13 cellular contexts compared by ENCODE assay signal in the genomic region with DNA sequence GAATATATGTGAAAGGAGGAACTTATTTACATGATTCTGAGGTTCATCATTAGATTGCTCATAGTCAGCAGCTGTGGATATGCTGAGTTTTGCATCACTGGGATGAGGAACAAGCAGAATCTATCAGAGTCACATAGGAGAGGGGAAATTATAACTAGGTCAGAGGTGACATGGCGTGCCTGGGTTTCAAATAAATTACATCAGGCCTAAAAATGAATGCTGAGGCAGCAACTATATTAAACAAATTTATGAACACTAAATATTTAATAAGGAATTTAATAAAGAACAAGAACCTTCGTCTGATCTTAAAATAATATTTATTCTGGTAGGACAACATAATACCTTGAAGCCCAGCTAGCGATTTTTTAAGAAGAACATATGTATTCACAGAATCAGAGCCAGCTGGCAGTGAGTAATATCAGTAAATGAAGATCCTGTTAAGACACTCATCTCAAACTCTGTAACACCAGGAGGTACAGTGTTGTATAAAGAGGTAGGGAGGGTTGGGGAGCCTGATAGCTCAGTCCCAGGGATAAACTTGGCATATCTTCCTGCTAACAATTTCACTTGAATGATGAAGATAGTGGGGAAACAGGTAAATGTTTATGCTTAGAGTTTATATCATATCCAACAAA.
DNase-seq lines count a peak whose midpoint lies in the region; ATAC-seq, FAIRE-seq and TF ChIP-seq lines count a peak whose summit lies in the region.
"Had no signal": no experiment of that assay in that cellular context is flagged by ENCODE, and none has a peak within 500 bp of the region (broad histone marks: within the 10 kb centered on the region; RNA-seq: fewer than 3 reads in every experiment).

No MANE protein-coding gene starts in this region.

- peaks cover 3% of the 10 kb centered on the region for H3K9me3 Mint-ChIP-seq in activated naive CD8-positive, alpha-beta T cell treated with anti-CD3 and anti-CD28 coated beads, Interleukin-2, amount 50 U/mL, for 24 hours
- peaks cover 8% of the 10 kb centered on the region for H3K9me3 Mint-ChIP-seq in progenitor cell of endocrine pancreas (ENCODE audit: low read depth)
- H3K9me3 Mint-ChIP-seq: activated T-cell treated with anti-CD3 and anti-CD28 coated beads, Interleukin-2, amount 50 U/mL, for 24 hours had no signal

- no peak overlapping the region for H2AFZ ChIP-seq in keratinocyte (ENCODE audit: control insufficient read depth, low read length)
- H2AFZ ChIP-seq: GM23248, hepatocyte had no signal

- FAIRE-seq in keratinocyte (lab: Jason Lieb, UNC): peak; percentile 81

- no peaks in the 10 kb centered on the region for H3K36me3 Mint-ChIP-seq in activated naive CD8-positive, alpha-beta T cell treated with anti-CD3 and anti-CD28 coated beads, Interleukin-2, amount 50 U/mL, for 24 hours (ENCODE audit: low read depth)
- H3K36me3 Mint-ChIP-seq in progenitor cell of endocrine pancreas (ENCODE audit: insufficient read depth): peaks cover 1% of the 10 kb centered on the region

- dilution Hi-C loops in keratinocyte (cut with MboI; ENCODE audit: extremely low pct_ligation_motif_present, low sequenced_read_pairs): no loop called here

- H3K27me3 ChIP-seq in keratinocyte (ENCODE audit: control insufficient read depth, extremely low read depth, insufficient read depth, low read length): no peaks in the 10 kb centered on the region
- H3K27me3 ChIP-seq: BLaER1, hepatocyte had no signal

- H3K79me2 ChIP-seq in keratinocyte (ENCODE audit: control insufficient read depth, insufficient read depth, low read length): no peaks in the 10 kb centered on the region
- H3K79me2 ChIP-seq: hepatocyte had no signal

- peak overlapping the region; percentile 50 for H3K27ac ChIP-seq in keratinocyte (ENCODE audit: control insufficient read depth, insufficient read depth, low read length)
- H3K27ac ChIP-seq: BLaER1, GM23248, hepatocyte had no signal

- TF ChIP-seq CTCF in GM12865 (IDR thresholded peaks at IDR 0.05; ENCODE audit: insufficient read depth, low read depth, low read length, missing control alignments) (no peak), keratinocyte (optimal IDR thresholded peaks at IDR 0.05 in 1 of 3, IDR thresholded peaks at IDR 0.05 in 1 of 3, conservative IDR thresholded peaks at IDR 0.05 in 1 of 3; ENCODE audit: extremely low read depth in 1 of 3, insufficient read depth in 2 of 3, low read length in 3 of 3) (no peak), progenitor cell of endocrine pancreas (IDR thresholded peaks at IDR 0.05; ENCODE audit: unreplicated experiment) (no peak)

- H3K27ac Mint-ChIP-seq in activated naive CD8-positive, alpha-beta T cell treated with anti-CD3 and anti-CD28 coated beads, Interleukin-2, amount 50 U/mL, for 24 hours: no peak overlapping the region
- no peak overlapping the region for H3K27ac Mint-ChIP-seq in progenitor cell of endocrine pancreas
- H3K27ac Mint-ChIP-seq: activated T-cell treated with anti-CD3 and anti-CD28 coated beads, Interleukin-2, amount 50 U/mL, for 24 hours had no signal

- peaks cover 20% of the 10 kb centered on the region for H3K4me1 ChIP-seq in keratinocyte (ENCODE audit: control insufficient read depth, extremely low read depth, insufficient read depth, low read length)

- H3K4me2 ChIP-seq in keratinocyte (ENCODE audit: control insufficient read depth, extremely low read depth, insufficient read depth, low read depth, low read length): no peak overlapping the region
- H3K4me2 ChIP-seq: BLaER1, hepatocyte had no signal

- peaks cover 29% of the 10 kb centered on the region for H3K4me1 Mint-ChIP-seq in activated naive CD8-positive, alpha-beta T cell treated with anti-CD3 and anti-CD28 coated beads, Interleukin-2, amount 50 U/mL, for 24 hours
- H3K4me1 Mint-ChIP-seq in progenitor cell of endocrine pancreas (ENCODE audit: low read depth): peaks cover 13% of the 10 kb centered on the region

- H3K4me3 ChIP-seq in GM12865 (ENCODE audit: low read depth, low read length) (no peak overlapping the region), keratinocyte (ENCODE audit: control insufficient read depth in 2 of 3, extremely low read depth in 1 of 3, insufficient read depth in 2 of 3, low read depth in 1 of 3, low read length in 3 of 3) (no peak overlapping the region)
- H3K4me3 ChIP-seq: BLaER1, GM23248, hepatocyte had no signal

- ATAC-seq in GM21717 (IDR thresholded peaks at IDR 0.05; ENCODE audit: unreplicated experiment) (peak; percentile 63), HG03135 (IDR thresholded peaks at IDR 0.05; ENCODE audit: unreplicated experiment) (no peak), esophagus mucosa (no peak)
- no peak for ATAC-seq in activated naive CD8-positive, alpha-beta T cell treated with anti-CD3 and anti-CD28 coated beads, Interleukin-2, amount 50 U/mL, for 24 hours

- DNase-seq in GM12865 (ENCODE audit: low read depth): peak; percentile 28
- peak; percentile 5 for DNase-seq in NCI-H69 (lab: John Stamatoyannopoulos, UW)
- DNase-seq in keratinocyte (ENCODE audit: low read depth, low spot score): no peak
- no peak for DNase-seq in activated naive CD8-positive, alpha-beta T cell treated with anti-CD3 and anti-CD28 coated beads, Interleukin-2, amount 50 U/mL, for 24 hours
- no peak for DNase-seq in progenitor cell of endocrine pancreas (ENCODE audit: low spot score, unreplicated experiment)
- DNase-seq: activated T-cell treated with anti-CD3 and anti-CD28 coated beads, Interleukin-2, amount 50 U/mL, for 24 hours; GM23248; stimulated activated CD4-positive, alpha-beta T cell treated with anti-CD3 and anti-CD28 coated beads, Interleukin-4, amount 100 ng/mL, for 1 hour had no signal

- no peak overlapping the region for H3K9ac ChIP-seq in keratinocyte (ENCODE audit: control insufficient read depth, extremely low read depth, insufficient read depth, low read length)
- H3K9ac ChIP-seq: BLaER1, GM23248 had no signal

- H3K9me3 ChIP-seq in keratinocyte (ENCODE audit: control insufficient read depth, low read depth, low read length): no peaks in the 10 kb centered on the region
- H3K9me3 ChIP-seq: BLaER1 had no signal

- no peaks in the 10 kb centered on the region for H3K9me1 ChIP-seq in keratinocyte (ENCODE audit: control insufficient read depth, extremely low read depth, insufficient read depth, low read length)

- peaks cover under 1% of the 10 kb centered on the region for H3K27me3 Mint-ChIP-seq in activated naive CD8-positive, alpha-beta T cell treated with anti-CD3 and anti-CD28 coated beads, Interleukin-2, amount 50 U/mL, for 24 hours
- no peaks in the 10 kb centered on the region for H3K27me3 Mint-ChIP-seq in progenitor cell of endocrine pancreas
- H3K27me3 Mint-ChIP-seq: activated T-cell treated with anti-CD3 and anti-CD28 coated beads, Interleukin-2, amount 50 U/mL, for 24 hours had no signal

- H3K36me3 ChIP-seq in keratinocyte (ENCODE audit: control insufficient read depth in 2 of 2, extremely low read depth in 1 of 2, insufficient read depth in 2 of 2, low read length in 2 of 2): no peaks in the 10 kb centered on the region
- H3K36me3 ChIP-seq: BLaER1 had no signal

- no peaks in the 10 kb centered on the region for H4K20me1 ChIP-seq in keratinocyte (ENCODE audit: control insufficient read depth, extremely low read depth, insufficient read depth, low read length)
- H4K20me1 ChIP-seq: BLaER1 had no signal

- no peak overlapping the region for H3K4me3 Mint-ChIP-seq in activated naive CD8-positive, alpha-beta T cell treated with anti-CD3 and anti-CD28 coated beads, Interleukin-2, amount 50 U/mL, for 24 hours
- H3K4me3 Mint-ChIP-seq in progenitor cell of endocrine pancreas (ENCODE audit: low read depth): no peak overlapping the region
- H3K4me3 Mint-ChIP-seq: activated T-cell treated with anti-CD3 and anti-CD28 coated beads, Interleukin-2, amount 50 U/mL, for 24 hours had no signal

Comparison
In these comparisons a context has a peak if more than half of its experiments do, and no peak if none do; other contexts are left out.
1. DNase-seq: peak in GM12865 (single experiment) and NCI-H69 (single experiment); none in keratinocyte (single experiment), activated naive CD8-positive, alpha-beta T cell treated with anti-CD3 and anti-CD28 coated beads, Interleukin-2, amount 50 U/mL, for 24 hours (single experiment) and progenitor cell of endocrine pancreas (single experiment).